ENCODE assay signal across 19 cellular contexts in the genomic region with DNA sequence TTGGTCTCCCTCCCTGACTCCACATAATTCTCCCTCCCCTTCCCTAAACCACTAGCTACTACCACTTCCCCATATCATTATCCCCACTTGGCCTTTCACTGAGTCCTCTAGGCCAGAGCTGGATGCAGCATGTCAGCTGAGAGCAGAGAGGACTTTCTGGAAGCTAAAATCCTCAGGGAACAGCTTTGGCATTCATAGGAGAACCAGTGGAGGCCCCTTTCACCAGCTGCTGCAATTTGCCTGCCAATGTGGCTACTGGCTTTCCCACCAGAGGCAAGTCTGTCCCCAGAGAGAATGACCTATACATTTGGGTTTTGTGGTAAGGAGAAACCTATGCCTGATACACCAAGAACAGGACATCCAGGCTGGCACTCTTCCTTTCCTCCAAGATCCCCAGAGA. TPM values are rescaled to one million over a fixed set of nuclear protein-coding genes. Genes with fewer than 3 reads are reported as not detected.
DNase-seq lines count a peak whose midpoint lies in the region; ATAC-seq, FAIRE-seq and TF ChIP-seq lines count a peak whose summit lies in the region.
"Had no signal": no experiment of that assay in that cellular context is flagged by ENCODE, and none has a peak within 500 bp of the region (broad histone marks: within the 10 kb centered on the region; RNA-seq: fewer than 3 reads in every experiment).

No MANE protein-coding gene starts in this region.

- no peak overlapping the region for H2AFZ ChIP-seq in H9 (ENCODE audit: low read length)

- H2BK120ac ChIP-seq in H9 (ENCODE audit: low read depth, low read length, poor library complexity, severe bottlenecking) = no peak overlapping the region

- no peak for ATAC-seq in HG03342 (IDR thresholded peaks at IDR 0.05; ENCODE audit: unreplicated experiment)

- H3K27ac Mint-ChIP-seq in H9 (peak overlapping the region in 2 of 3 experiments; percentile 6 to 23; a peak in 3 of 7 replicates), glutamatergic neuron (ENCODE audit: unreplicated experiment) (peak overlapping the region; percentile 73), CD14-positive monocyte (no peak overlapping the region)

- CTCF ChIA-PET in A673 (lab: Charles Lee) = interaction anchor here (1.0 kb wide), 1 partner anchor 40 kb away, joined by 4 read pairs; no protein-coding TSS in a partner anchor

- H2BK20ac ChIP-seq in H9 (ENCODE audit: low read depth, low read length, poor library complexity, severe bottlenecking) = no peak overlapping the region

- no peak overlapping the region for H4K8ac ChIP-seq in H9 (replicated peaks; ENCODE audit: insufficient read length, low read depth, low read length)

- no TSS peak for BruUV-seq in A673 (replicated peaks; lab: Mats Ljungman, UMichigan)

- H4K20me1 ChIP-seq in H9 (ENCODE audit: control insufficient read depth, insufficient read depth, insufficient read length) = no peaks in the 10 kb centered on the region

- H3K18ac ChIP-seq in H9 (ENCODE audit: insufficient read length, low read depth, low read length) = no peak overlapping the region

- peaks cover 0 to 2% (median 2%) of the 10 kb centered on the region in 3 experiments; a peak in 4 of 7 replicates for H3K36me3 Mint-ChIP-seq in H9 (ENCODE audit: insufficient read depth in 1 of 3, low read depth in 3 of 3)
- H3K36me3 Mint-ChIP-seq in glutamatergic neuron (ENCODE audit: unreplicated experiment) = peaks cover 5% of the 10 kb centered on the region
- H3K36me3 Mint-ChIP-seq in CD14-positive monocyte = peaks cover 4 to 7% of the 10 kb centered on the region in 2 donors

- H2AK5ac ChIP-seq in H9 (ENCODE audit: insufficient read length, low read length) = no peak overlapping the region

- no peak overlapping the region for H3K14ac ChIP-seq in H9 (ENCODE audit: insufficient read depth, low read length)

- H3K23me2 ChIP-seq in H9 (ENCODE audit: insufficient read length, low read depth, low read length, poor library complexity, severe bottlenecking) = no peaks in the 10 kb centered on the region

- H3K4me2 ChIP-seq in H9 (ENCODE audit: insufficient read depth, insufficient read length, low read length) = no peak overlapping the region

- H3K27me3 Mint-ChIP-seq in H9 (ENCODE audit: low read depth) (no peaks in the 10 kb centered on the region), glutamatergic neuron (ENCODE audit: unreplicated experiment) (peaks cover 2% of the 10 kb centered on the region), CD14-positive monocyte (ENCODE audit: low read depth in 3 of 3) (peaks cover 0 to 5% (median 2%) of the 10 kb centered on the region in 3 donors)

- no peak overlapping the region for H3K9ac ChIP-seq in H9 (ENCODE audit: extremely low read depth, insufficient read length, low read length)

- H3K4me3 Mint-ChIP-seq in H9 = no peak overlapping the region
- peak overlapping the region; percentile 44 for H3K4me3 Mint-ChIP-seq in glutamatergic neuron (ENCODE audit: unreplicated experiment)
- no peak overlapping the region for H3K4me3 Mint-ChIP-seq in CD14-positive monocyte

- no peak for TF ChIP-seq CTCF in A673 (conservative IDR thresholded peaks at IDR 0.05; ENCODE audit: low read depth, low read length)
- TF ChIP-seq CTCF in H9 (conservative IDR thresholded peaks at IDR 0.05) = no peak
- TF ChIP-seq CTCF in glutamatergic neuron (IDR thresholded peaks at IDR 0.05; ENCODE audit: partially characterized antibody, unreplicated experiment) = no peak
- TF ChIP-seq CTCF in CD14-positive monocyte (IDR thresholded peaks at IDR 0.05) = no peak

- no peak overlapping the region for H3K56ac ChIP-seq in H9 (ENCODE audit: insufficient read length, low read depth, low read length)

- H3K79me1 ChIP-seq in H9 (ENCODE audit: insufficient read depth, low read depth, low read length, poor library complexity, severe bottlenecking) = no peaks in the 10 kb centered on the region

- peaks cover 10 to 11% of the 10 kb centered on the region in 2 experiments for H3K4me1 Mint-ChIP-seq in H9
- H3K4me1 Mint-ChIP-seq in glutamatergic neuron (ENCODE audit: low read depth, unreplicated experiment) = peaks cover 45% of the 10 kb centered on the region
- H3K4me1 Mint-ChIP-seq in CD14-positive monocyte = peaks cover 10% of the 10 kb centered on the region

- H3K79me2 ChIP-seq in H9 (ENCODE audit: insufficient read depth, low read length) = no peaks in the 10 kb centered on the region

- DNase-seq in A673 (ENCODE audit: low spot score) (no peak), H9 (no peak), SK-MEL-5 (ENCODE audit: low read depth, low spot score) (peak; percentile 2), glutamatergic neuron (peak; percentile 30), CD14-positive monocyte (ENCODE audit: low spot score) (no peak), NCI-H1092 treated with DMSO at 0.1 percent for 48 hours (lab: John Stamatoyannopoulos, UW) (no peak), GM19239 (ENCODE audit: insufficient read length, low spot score) (no peak)
- DNase-seq: DMS153, IMR-90, NCI-H1436 treated with DMSO at 0.1 percent for 48 hours, NCI-H2081, NCI-H2227 treated with DMSO at 0.1 percent for 48 hours, NCI-H526 treated with DMSO at 0.1 percent for 48 hours had no signal

- in situ Hi-C loops in SK-MEL-5 (cut with HindIII; ENCODE audit: low pct_unique_long_range_greater_than_20kb, low sequenced_read_pairs) = no loop called here

- no peak overlapping the region for H3K4ac ChIP-seq in H9 (ENCODE audit: low read depth, low read length)

- no peak overlapping the region for H3T11ph ChIP-seq in H9 (ENCODE audit: low read length)

- H3K23ac ChIP-seq in H9 (ENCODE audit: insufficient read length, low read depth, low read length) = no peak overlapping the region

- POLR2A ChIA-PET in A673 (lab: Charles Lee; ENCODE audit: low non-redundant PET) = no interaction called here

- no peak overlapping the region for H2BK15ac ChIP-seq in H9 (ENCODE audit: low read depth, low read length)

- H2BK12ac ChIP-seq in H9 (ENCODE audit: insufficient read length, low read depth, low read length) = no peak overlapping the region

- no peak overlapping the region for H3K4me3 ChIP-seq in A673 (ENCODE audit: low read depth, low read length, poor library complexity, severe bottlenecking)
- H3K4me3 ChIP-seq: HAP-1 had no signal

- no peak for FAIRE-seq in GM19239 (lab: Jason Lieb, UNC)
- FAIRE-seq: A204.1 had no signal

- intact Hi-C loops in A673 (cut with micrococcal nuclease; ENCODE audit: unreplicated experiment) = no loop called here
- intact Hi-C loops in CD14-positive monocyte (cut with micrococcal nuclease) = loop anchor here in 1 of 2 donors (10.0 kb wide), 1 partner anchor 151 kb away; no protein-coding TSS in a partner anchor

- H3K9me3 ChIP-seq in A673 (ENCODE audit: low read depth, low read length, poor library complexity, severe bottlenecking) = no peaks in the 10 kb centered on the region
- no peaks in the 10 kb centered on the region for H3K9me3 ChIP-seq in H9 (ENCODE audit: control insufficient read depth, low read depth, low read length)
- H3K9me3 ChIP-seq: HAP-1 had no signal

- H3K9me3 Mint-ChIP-seq in H9 = no peaks in the 10 kb centered on the region
- peaks cover 2% of the 10 kb centered on the region for H3K9me3 Mint-ChIP-seq in glutamatergic neuron (ENCODE audit: unreplicated experiment)
- no peaks in the 10 kb centered on the region for H3K9me3 Mint-ChIP-seq in CD14-positive monocyte

- no peak overlapping the region for H4K5ac ChIP-seq in H9 (ENCODE audit: insufficient read length, low read depth, low read length)

- H3K27ac ChIP-seq in A673 (ENCODE audit: low read depth, low read length, poor library complexity, severe bottlenecking) (peak overlapping the region; percentile 53), H9 (ENCODE audit: insufficient read length, low read depth, low read length) (no peak overlapping the region)
- H3K27ac ChIP-seq: C4-2B, RWPE1 had no signal

- peaks cover 55% of the 10 kb centered on the region for H3K4me1 ChIP-seq in A673 (ENCODE audit: insufficient read depth, low read length, poor library complexity, severe bottlenecking)
- no peaks in the 10 kb centered on the region; the same call in 1 of the 2 replicates for H3K4me1 ChIP-seq in H9 (ENCODE audit: insufficient read depth, low read length)
- H3K4me1 ChIP-seq: HAP-1 had no signal

- H3K27me3 ChIP-seq in A673 (replicated peaks; ENCODE audit: insufficient read depth, low read depth, low read length, poor library complexity) (no peaks in the 10 kb centered on the region), H9 (ENCODE audit: insufficient read depth, low read length) (no peaks in the 10 kb centered on the region)

- H2BK5ac ChIP-seq in H9 (ENCODE audit: insufficient read length, low read length) = no peak overlapping the region

- H3K36me3 ChIP-seq in A673 (ENCODE audit: insufficient read depth, low read length, poor library complexity, severe bottlenecking) = no peaks in the 10 kb centered on the region
- H3K36me3 ChIP-seq: HAP-1 had no signal

- no peak overlapping the region for H4K91ac ChIP-seq in H9 (ENCODE audit: insufficient read length, low read depth, low read length)

RNA-seq across cellular contexts. Expression of a gene that starts 14.4 kb away (rescaled TPM):
- total RNA-seq in A673 (2021) (62.1 and 63.3 TPM in 2 replicates), H9 (2021) (16.7 and 17.5 TPM in 2 replicates), glutamatergic neuron (ENCODE audit: unreplicated experiment) (221 TPM)
- 7.4 and 8.2 TPM in 2 replicates for total RNA-seq in SK-MEL-5 (2014; rRNA removed; shearing (Covaris generic))
- 21.0 and 22.6 TPM in 2 replicates for polyA plus RNA-seq in SK-MEL-5 (2015; cell fraction: cytosol; rRNA removed)
- polyA plus RNA-seq in SK-MEL-5 (2015; cell fraction: nucleus; rRNA removed) = 30.2 and 32.8 TPM in 2 replicates
- 1 to 10 TPM in 1 of 2 donors, under 1 TPM in 1; 0.61 to 1.2 TPM for polyA plus RNA-seq in CD14-positive monocyte

RNA-seq across cellular contexts. Expression of a gene that starts 14.6 kb away (rescaled TPM):
- total RNA-seq in A673 (2021) = 1.4 TPM in 1 of 2 replicates, not detected in the other
- 0.22 and 0.83 TPM in 2 replicates for total RNA-seq in H9 (2021)
- 0.45 and 0.77 TPM in 2 replicates for total RNA-seq in SK-MEL-5 (2014; rRNA removed; shearing (Covaris generic))
- polyA plus RNA-seq in SK-MEL-5 (2015; cell fraction: cytosol; rRNA removed) = 0.11 and 0.49 TPM in 2 replicates
- 4.9 and 5.0 TPM in 2 replicates for polyA plus RNA-seq in SK-MEL-5 (2015; cell fraction: nucleus; rRNA removed)
- 1.2 TPM for total RNA-seq in glutamatergic neuron (ENCODE audit: unreplicated experiment)
- polyA plus RNA-seq in CD14-positive monocyte = not detected
- total RNA-seq: HT1080, IMR-90 had no signal
- polyA plus RNA-seq: IMR-90 had no signal

Comparison
In these comparisons a context has a peak if more than half of its experiments do, and no peak if none do; other contexts are left out.
1. DNase-seq: peak in SK-MEL-5 (single experiment) and glutamatergic neuron (single experiment); none in A673 (single experiment), H9 (single experiment), CD14-positive monocyte (single experiment), NCI-H1092 treated with DMSO at 0.1 percent for 48 hours (single experiment) and GM19239 (single experiment).
2. H3K27ac Mint-ChIP-seq: peak in H9 (2 of 3) and glutamatergic neuron (single experiment); none in CD14-positive monocyte (0 of 7).